ENCODE assay signal across 8 cellular contexts in the genomic region with DNA sequence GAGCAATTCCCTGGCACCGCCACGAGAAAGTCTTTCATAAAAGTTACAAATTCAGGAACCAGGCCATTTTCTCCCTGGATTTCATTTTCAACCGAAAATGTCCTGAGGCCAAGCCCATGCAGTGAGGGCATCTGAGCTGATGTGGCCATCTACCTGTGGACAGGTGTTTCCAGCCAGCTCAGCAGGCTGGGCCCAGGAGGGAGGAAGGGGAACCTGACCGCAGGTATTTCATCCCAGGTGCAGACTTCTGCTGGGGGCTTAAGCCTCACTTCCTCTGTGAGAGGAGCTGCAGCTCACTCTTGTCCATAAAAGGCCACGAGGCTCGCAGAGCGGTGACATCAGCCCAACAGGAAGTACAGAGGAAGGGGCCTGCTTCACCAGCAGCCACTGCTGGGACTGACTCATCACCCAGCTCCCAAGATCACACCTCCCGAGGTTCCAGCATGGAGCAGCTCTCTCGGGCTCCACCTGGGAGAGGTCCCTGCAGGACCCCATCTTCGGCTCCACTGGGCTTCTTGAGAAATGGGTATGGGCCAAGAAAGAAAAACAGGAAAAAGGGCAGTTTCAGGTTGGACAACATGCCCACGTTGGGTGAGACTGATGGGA. TPM values are rescaled to one million over a fixed set of nuclear protein-coding genes. Genes with fewer than 3 reads are reported as not detected.
A peak's percentile ranks its signal among the peaks of the same experiment; 100 is the strongest.
DNase-seq lines count a peak whose midpoint lies in the region; ATAC-seq and TF ChIP-seq lines count a peak whose summit lies in the region.

No MANE protein-coding gene starts in this region.

- H3K27me3 Mint-ChIP-seq in stimulated activated naive CD8-positive, alpha-beta T cell treated with anti-CD3 and anti-CD28 coated beads, Interleukin-15, amount 100 ng/mL, for 72 hours, result no peaks in the 10 kb centered on the region

- H3K4me3 ChIP-seq in epithelial cell of proximal tubule (ENCODE audit: low read depth, low read length), result no peak overlapping the region

- DNase-seq in NCI-H446 treated with DMSO at 0.1 percent for 48 hours (lab: John Stamatoyannopoulos, UW) (peak; percentile 17), epithelial cell of proximal tubule (ENCODE audit: low read depth) (peak; percentile 75), myocyte (ENCODE audit: low read depth) (peak; percentile 89), HuH-7.5 (ENCODE audit: low spot score) (no peak)
- peak; percentile 62 to 63 for DNase-seq in activated CD8-positive, alpha-beta memory T cell treated with anti-CD3 and anti-CD28 coated beads for 1 hour (ENCODE audit: extremely low read depth in 1 of 2, low read depth in 1 of 2)
- DNase-seq in stimulated activated naive CD8-positive, alpha-beta T cell treated with anti-CD3 and anti-CD28 coated beads, Interleukin-15, amount 100 ng/mL, for 72 hours, result peak; percentile 69 to 86

- H3K4me1 Mint-ChIP-seq in stimulated activated naive CD8-positive, alpha-beta T cell treated with anti-CD3 and anti-CD28 coated beads, Interleukin-15, amount 100 ng/mL, for 72 hours, result peaks cover 100% of the 10 kb centered on the region

- peak overlapping the region; percentile 99 for H3K27ac Mint-ChIP-seq in stimulated activated naive CD8-positive, alpha-beta T cell treated with anti-CD3 and anti-CD28 coated beads, Interleukin-15, amount 100 ng/mL, for 72 hours

- peak; percentile 4 for TF ChIP-seq CTCF in epithelial cell of proximal tubule (conservative IDR thresholded peaks at IDR 0.05; ENCODE audit: low read depth, low read length)

- H3K4me3 Mint-ChIP-seq in stimulated activated naive CD8-positive, alpha-beta T cell treated with anti-CD3 and anti-CD28 coated beads, Interleukin-15, amount 100 ng/mL, for 72 hours, result peak overlapping the region; percentile 89 to 97

- no peaks in the 10 kb centered on the region for H3K9me3 Mint-ChIP-seq in stimulated activated naive CD8-positive, alpha-beta T cell treated with anti-CD3 and anti-CD28 coated beads, Interleukin-15, amount 100 ng/mL, for 72 hours

- peak; percentile 69 for ATAC-seq in HG02759 (IDR thresholded peaks at IDR 0.05; ENCODE audit: unreplicated experiment)
- ATAC-seq in stimulated activated naive CD8-positive, alpha-beta T cell treated with anti-CD3 and anti-CD28 coated beads, Interleukin-15, amount 100 ng/mL, for 72 hours, result peak; percentile 70

- peak; percentile 57 for TF ChIP-seq POLR2A in GM10847 (IDR thresholded peaks at IDR 0.05; ENCODE audit: extremely low read depth, insufficient read length)

RNA-seq across cellular contexts. Expression of gene MYH9, which starts 56.4 kb away (rescaled TPM):
- total RNA-seq in epithelial cell of proximal tubule (797 and 896 TPM in 2 replicates), myocyte (242 and 315 TPM in 2 replicates)
- polyA plus RNA-seq in myocyte (2012), result 878 TPM
